In the genomic region with DNA sequence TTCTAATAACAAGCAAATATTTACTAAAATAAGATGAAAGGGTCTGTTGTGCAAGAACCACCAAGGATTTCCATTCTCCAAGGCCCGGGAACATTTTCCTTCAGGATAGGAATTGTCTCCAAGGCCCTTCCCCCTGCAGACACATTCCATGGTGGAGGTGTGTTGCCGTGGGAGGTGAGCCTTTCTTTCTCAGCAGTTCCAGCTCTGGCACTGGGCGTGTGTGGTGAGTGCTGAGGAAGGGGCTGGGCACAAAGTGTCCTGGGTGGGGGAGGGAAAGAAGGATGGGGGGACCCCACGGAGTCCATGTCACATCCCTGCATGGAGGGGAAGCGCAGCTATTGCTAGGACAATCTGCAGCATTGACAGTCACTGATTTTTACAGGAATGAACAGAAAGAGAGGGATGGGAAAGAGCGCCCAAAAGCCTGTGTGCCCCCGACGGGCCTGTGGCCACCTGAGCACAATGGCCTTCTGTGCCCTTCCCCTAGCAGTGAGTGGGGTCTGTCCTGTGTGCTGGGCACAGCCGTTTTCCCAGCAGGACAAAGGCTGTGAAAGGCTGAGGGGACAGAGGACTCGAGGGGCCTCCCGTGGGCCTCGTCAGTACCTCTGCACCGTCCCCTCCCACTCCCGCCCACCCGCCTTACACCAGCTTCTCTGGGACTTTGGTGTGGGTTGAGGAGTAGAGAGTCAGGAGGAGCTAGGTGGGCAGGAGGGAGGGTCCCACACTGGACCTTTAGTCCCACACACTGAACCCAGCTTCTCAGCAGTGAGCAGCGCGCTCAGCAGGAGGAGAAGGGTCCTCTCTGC, we compare ENCODE assay signal across 20 cellular contexts.
A peak's percentile ranks its signal among the peaks of the same experiment; 100 is the strongest.
DNase-seq lines count a peak whose midpoint lies in the region; ATAC-seq and TF ChIP-seq lines count a peak whose summit lies in the region.
"Had no signal": no experiment of that assay in that cellular context is flagged by ENCODE, and none has a peak within 500 bp of the region (broad histone marks: within the 10 kb centered on the region; RNA-seq: fewer than 3 reads in every experiment).

No MANE protein-coding gene starts in this region.

- 91% methylated on average over 17 of the region's 17 CpGs for WGBS in hepatocyte (ENCODE audit: low lambda C conversion rate, missing lambda C conversion rate)

- no peaks in the 10 kb centered on the region for H3K9me3 Mint-ChIP-seq in activated CD8-positive, alpha-beta T cell treated with anti-CD3 and anti-CD28 coated beads, Interleukin-2, amount 10 ng/mL, durations not matched to agents 7 days and 5 days (ENCODE audit: insufficient read depth)

- H3K79me2 ChIP-seq in hepatocyte (no peaks in the 10 kb centered on the region), PC-3 (ENCODE audit: low read length) (no peaks in the 10 kb centered on the region)

- H3K4me3 Mint-ChIP-seq in activated CD8-positive, alpha-beta T cell treated with anti-CD3 and anti-CD28 coated beads, Interleukin-2, amount 10 ng/mL, durations not matched to agents 7 days and 5 days = no peak overlapping the region
- H3K4me3 Mint-ChIP-seq: H9 had no signal

- no peak overlapping the region for H3K9ac ChIP-seq in PC-3 (ENCODE audit: low read length)
- H3K9ac ChIP-seq: KMS-11 had no signal

- no peaks in the 10 kb centered on the region for H3K27me3 Mint-ChIP-seq in activated CD8-positive, alpha-beta T cell treated with anti-CD3 and anti-CD28 coated beads, Interleukin-2, amount 10 ng/mL, durations not matched to agents 7 days and 5 days (ENCODE audit: low read depth)

- ATAC-seq in activated CD8-positive, alpha-beta T cell treated with anti-CD3 and anti-CD28 coated beads, Interleukin-2, amount 10 ng/mL, durations not matched to agents 7 days and 5 days = no peak
- no peak for ATAC-seq in PC-3

- H3K9me3 ChIP-seq in hepatocyte (ENCODE audit: low read depth) (no peaks in the 10 kb centered on the region), PC-3 (ENCODE audit: low read length) (no peaks in the 10 kb centered on the region)
- H3K9me3 ChIP-seq: BE2C, Peyer's patch, SJCRH30 had no signal

- H3K4me1 ChIP-seq in hepatocyte (ENCODE audit: insufficient read depth) (peaks cover 10% of the 10 kb centered on the region), PC-3 (ENCODE audit: insufficient read depth, low read length) (peaks cover 8% of the 10 kb centered on the region)
- H3K4me1 ChIP-seq: BE2C had no signal

- H3F3A ChIP-seq in PC-3 (ENCODE audit: low read length, unreplicated experiment) = no peaks in the 10 kb centered on the region

- TF ChIP-seq CTCF in hepatocyte (IDR thresholded peaks at IDR 0.05; ENCODE audit: poor library complexity) = no peak
- no peak for TF ChIP-seq CTCF in PC-3 (conservative IDR thresholded peaks at IDR 0.05; ENCODE audit: low read depth, low read length)

- POLR2A ChIA-PET in activated CD8-positive, alpha-beta T cell treated with anti-CD3 and anti-CD28 coated beads, Interleukin-2, amount 10 ng/mL, durations not matched to agents 7 days and 5 days (lab: Charles Lee) = no interaction called here
- POLR2A ChIA-PET in PC-3 (lab: Charles Lee; ENCODE audit: unreplicated experiment) = no interaction called here

- H2AFZ ChIP-seq in hepatocyte (no peak overlapping the region), PC-3 (ENCODE audit: low read length) (no peak overlapping the region)

- H3K4me2 ChIP-seq in hepatocyte (no peak overlapping the region), PC-3 (ENCODE audit: low read length) (no peak overlapping the region)
- H3K4me2 ChIP-seq: KMS-11 had no signal

- H3K27ac ChIP-seq in angular gyrus (ENCODE audit: low read depth, low read length) = peak overlapping the region; percentile 25
- H3K27ac ChIP-seq in hepatocyte = peak overlapping the region; percentile 99
- no peak overlapping the region for H3K27ac ChIP-seq in PC-3 (ENCODE audit: low read length)
- H3K27ac ChIP-seq: KMS-11, Peyer's patch had no signal

- H3K36me3 ChIP-seq in H7 (replicated peaks; ENCODE audit: control insufficient read depth, insufficient read depth, low read length) (no peaks in the 10 kb centered on the region), hepatocyte (replicated peaks; ENCODE audit: insufficient read depth, low read depth) (no peaks in the 10 kb centered on the region), PC-3 (ENCODE audit: low read depth, low read length) (no peaks in the 10 kb centered on the region)
- H3K36me3 ChIP-seq: BE2C, Peyer's patch, SJCRH30 had no signal

- CTCF ChIA-PET in activated CD8-positive, alpha-beta T cell treated with anti-CD3 and anti-CD28 coated beads, Interleukin-2, amount 10 ng/mL, durations not matched to agents 7 days and 5 days (lab: Charles Lee) = no interaction called here
- CTCF ChIA-PET in PC-3 (lab: Charles Lee) = no interaction called here

- intact Hi-C loops in posterior vena cava (cut with DNase I) = no loop called here
- intact Hi-C loops in PC-3 (cut with micrococcal nuclease) = loop anchor here (5.0 kb wide), 1 partner anchor 232 kb away; no protein-coding TSS in a partner anchor

- H3K4me1 Mint-ChIP-seq in activated CD8-positive, alpha-beta T cell treated with anti-CD3 and anti-CD28 coated beads, Interleukin-2, amount 10 ng/mL, durations not matched to agents 7 days and 5 days (ENCODE audit: low read depth) = no peaks in the 10 kb centered on the region
- H3K4me1 Mint-ChIP-seq: H9 had no signal

- no peaks in the 10 kb centered on the region for H3K27me3 ChIP-seq in H7 (ENCODE audit: control insufficient read depth, insufficient read depth, low read length)
- no peaks in the 10 kb centered on the region for H3K27me3 ChIP-seq in hepatocyte
- peaks cover 28% of the 10 kb centered on the region for H3K27me3 ChIP-seq in PC-3 (ENCODE audit: low read length)
- H3K27me3 ChIP-seq: BE2C, Peyer's patch, SJCRH30 had no signal

- no peaks in the 10 kb centered on the region for H3K36me3 Mint-ChIP-seq in activated CD8-positive, alpha-beta T cell treated with anti-CD3 and anti-CD28 coated beads, Interleukin-2, amount 10 ng/mL, durations not matched to agents 7 days and 5 days (ENCODE audit: low read depth)

- H3K9me2 ChIP-seq in hepatocyte (replicated peaks; ENCODE audit: insufficient read depth) = no peaks in the 10 kb centered on the region
- no peaks in the 10 kb centered on the region for H3K9me2 ChIP-seq in PC-3 (replicated peaks; ENCODE audit: low read length)

- H3K27ac Mint-ChIP-seq in activated CD8-positive, alpha-beta T cell treated with anti-CD3 and anti-CD28 coated beads, Interleukin-2, amount 10 ng/mL, durations not matched to agents 7 days and 5 days = no peak overlapping the region
- H3K27ac Mint-ChIP-seq: H9 had no signal

- H3K4me3 ChIP-seq in H7 (ENCODE audit: insufficient read depth, low read depth, low read length) = no peak overlapping the region
- H3K4me3 ChIP-seq in hepatocyte = no peak overlapping the region
- no peak overlapping the region for H3K4me3 ChIP-seq in PC-3 (ENCODE audit: low read length)
- H3K4me3 ChIP-seq: Peyer's patch, SJCRH30 had no signal

- no TSS peak for BruUV-seq in PC-3 (replicated peaks; lab: Mats Ljungman, UMichigan)

- no peaks in the 10 kb centered on the region for H4K20me1 ChIP-seq in hepatocyte (ENCODE audit: insufficient read depth, poor library complexity, severe bottlenecking)
- H4K20me1 ChIP-seq in PC-3 (ENCODE audit: low read length) = no peaks in the 10 kb centered on the region

- DNase-seq in H7 (peak; percentile 23), hepatocyte (ENCODE audit: low spot score) (no peak), posterior vena cava (ENCODE audit: low spot score) (peak; percentile 51), PC-3 (no peak)
- no peak for DNase-seq in central memory CD4-positive, alpha-beta T cell
- DNase-seq in activated CD8-positive, alpha-beta T cell treated with anti-CD3 and anti-CD28 coated beads, Interleukin-2, amount 10 ng/mL, durations not matched to agents 7 days and 5 days = no peak
- DNase-seq in stimulated activated CD4-positive, alpha-beta T cell treated with anti-CD3 and anti-CD28 coated beads, Interleukin-4, amount 100 ng/mL, for 4 hours = no peak
- DNase-seq: BE2C, DMS79 treated with DMSO at 0.1 percent for 48 hours, H9, NCI-H1092 treated with DMSO at 0.1 percent for 48 hours, NCI-H1436 treated with DMSO at 0.1 percent for 48 hours, NCI-H2029, NCI-H2227 treated with DMSO at 0.1 percent for 48 hours, NCI-H524, NCI-H774, SJCRH30 had no signal

Comparison
In these comparisons a context has a peak if more than half of its experiments do, and no peak if none do; other contexts are left out.
1. DNase-seq: peak in H7 (single experiment) and posterior vena cava (single experiment); none in hepatocyte (single experiment), central memory CD4-positive, alpha-beta T cell (single experiment), activated CD8-positive, alpha-beta T cell treated with anti-CD3 and anti-CD28 coated beads, Interleukin-2, amount 10 ng/mL, durations not matched to agents 7 days and 5 days (single experiment), PC-3 (single experiment) and stimulated activated CD4-positive, alpha-beta T cell treated with anti-CD3 and anti-CD28 coated beads, Interleukin-4, amount 100 ng/mL, for 4 hours (0 of 2).